ENCODE assay signal across 1 cellular context in the genomic region with DNA sequence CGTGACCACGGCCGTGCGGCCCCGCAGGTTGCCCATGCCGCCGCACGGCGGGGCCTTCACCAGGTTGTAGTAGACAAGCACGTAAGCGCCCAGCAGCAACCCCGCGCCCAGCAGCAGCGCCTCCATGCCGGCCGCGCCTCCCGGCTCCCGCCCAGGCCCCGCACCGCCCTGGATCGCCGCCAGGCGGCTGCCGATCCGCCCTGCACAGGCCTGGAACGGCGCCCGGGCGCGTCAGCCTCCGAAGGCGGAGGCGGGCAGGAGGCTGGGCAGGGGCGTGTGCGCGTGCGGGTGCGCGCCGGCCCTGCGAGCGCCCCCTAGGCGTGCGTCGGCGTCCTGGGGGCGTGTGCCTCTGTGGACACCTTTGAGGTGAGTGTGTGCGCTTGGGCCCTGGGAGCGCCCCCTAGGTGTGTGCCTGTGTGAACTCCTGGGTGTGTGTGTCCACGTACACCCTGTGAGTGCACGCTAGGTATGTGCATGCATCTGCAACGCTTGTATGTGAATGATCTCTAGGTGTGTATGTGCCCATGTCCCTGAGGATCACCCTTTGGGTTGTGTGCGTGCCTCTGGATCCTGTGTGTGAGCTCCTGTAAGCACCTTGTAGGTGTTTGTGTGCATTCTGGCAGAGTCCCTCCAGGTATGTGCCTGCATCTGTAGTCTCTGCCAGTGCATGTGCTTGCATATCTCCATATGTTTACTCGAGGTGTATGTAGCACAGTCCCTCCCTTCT.
A peak's percentile ranks its signal among the peaks of the same experiment; 100 is the strongest.
TF ChIP-seq lines count a peak whose summit lies in the region.

A gene with protein sequence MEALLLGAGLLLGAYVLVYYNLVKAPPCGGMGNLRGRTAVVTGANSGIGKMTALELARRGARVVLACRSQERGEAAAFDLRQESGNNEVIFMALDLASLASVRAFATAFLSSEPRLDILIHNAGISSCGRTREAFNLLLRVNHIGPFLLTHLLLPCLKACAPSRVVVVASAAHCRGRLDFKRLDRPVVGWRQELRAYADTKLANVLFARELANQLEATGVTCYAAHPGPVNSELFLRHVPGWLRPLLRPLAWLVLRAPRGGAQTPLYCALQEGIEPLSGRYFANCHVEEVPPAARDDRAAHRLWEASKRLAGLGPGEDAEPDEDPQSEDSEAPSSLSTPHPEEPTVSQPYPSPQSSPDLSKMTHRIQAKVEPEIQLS (minus strand): TSS at position 261 of the 727 bp plus-strand sequence. CDS start 135 bp downstream, at position 126.

TF ChIP-seq in WTC11, 78 proteins besides CTCF, POLR2A, EP300 and RAD21 (continued from another document and continues in another):
- TF ChIP-seq, protein P1, sequence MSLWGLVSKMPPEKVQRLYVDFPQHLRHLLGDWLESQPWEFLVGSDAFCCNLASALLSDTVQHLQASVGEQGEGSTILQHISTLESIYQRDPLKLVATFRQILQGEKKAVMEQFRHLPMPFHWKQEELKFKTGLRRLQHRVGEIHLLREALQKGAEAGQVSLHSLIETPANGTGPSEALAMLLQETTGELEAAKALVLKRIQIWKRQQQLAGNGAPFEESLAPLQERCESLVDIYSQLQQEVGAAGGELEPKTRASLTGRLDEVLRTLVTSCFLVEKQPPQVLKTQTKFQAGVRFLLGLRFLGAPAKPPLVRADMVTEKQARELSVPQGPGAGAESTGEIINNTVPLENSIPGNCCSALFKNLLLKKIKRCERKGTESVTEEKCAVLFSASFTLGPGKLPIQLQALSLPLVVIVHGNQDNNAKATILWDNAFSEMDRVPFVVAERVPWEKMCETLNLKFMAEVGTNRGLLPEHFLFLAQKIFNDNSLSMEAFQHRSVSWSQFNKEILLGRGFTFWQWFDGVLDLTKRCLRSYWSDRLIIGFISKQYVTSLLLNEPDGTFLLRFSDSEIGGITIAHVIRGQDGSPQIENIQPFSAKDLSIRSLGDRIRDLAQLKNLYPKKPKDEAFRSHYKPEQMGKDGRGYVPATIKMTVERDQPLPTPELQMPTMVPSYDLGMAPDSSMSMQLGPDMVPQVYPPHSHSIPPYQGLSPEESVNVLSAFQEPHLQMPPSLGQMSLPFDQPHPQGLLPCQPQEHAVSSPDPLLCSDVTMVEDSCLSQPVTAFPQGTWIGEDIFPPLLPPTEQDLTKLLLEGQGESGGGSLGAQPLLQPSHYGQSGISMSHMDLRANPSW (CRISPR knock-in tag; conservative IDR thresholded peaks at IDR 0.05; ENCODE audit: low read depth): no peak
- TF ChIP-seq IRF2 (CRISPR knock-in tag; IDR thresholded peaks at IDR 0.05; ENCODE audit: borderline replicate concordance, low read depth): no peak
- no peak for TF ChIP-seq RORB (CRISPR knock-in tag; IDR thresholded peaks at IDR 0.05)
- TF ChIP-seq, protein P2, sequence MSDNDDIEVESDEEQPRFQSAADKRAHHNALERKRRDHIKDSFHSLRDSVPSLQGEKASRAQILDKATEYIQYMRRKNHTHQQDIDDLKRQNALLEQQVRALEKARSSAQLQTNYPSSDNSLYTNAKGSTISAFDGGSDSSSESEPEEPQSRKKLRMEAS (CRISPR knock-in tag; IDR thresholded peaks at IDR 0.05): peak; percentile 65; the same call in 1 of the 2 replicates
- peak; percentile 49 for TF ChIP-seq ZNF423 (CRISPR knock-in tag; IDR thresholded peaks at IDR 0.05)
- TF ChIP-seq KAT7 (CRISPR knock-in tag; IDR thresholded peaks at IDR 0.05; ENCODE audit: borderline replicate concordance): peak; percentile 93
- no peak for TF ChIP-seq ZNF138 (CRISPR knock-in tag; conservative IDR thresholded peaks at IDR 0.05)
- TF ChIP-seq, protein P3, sequence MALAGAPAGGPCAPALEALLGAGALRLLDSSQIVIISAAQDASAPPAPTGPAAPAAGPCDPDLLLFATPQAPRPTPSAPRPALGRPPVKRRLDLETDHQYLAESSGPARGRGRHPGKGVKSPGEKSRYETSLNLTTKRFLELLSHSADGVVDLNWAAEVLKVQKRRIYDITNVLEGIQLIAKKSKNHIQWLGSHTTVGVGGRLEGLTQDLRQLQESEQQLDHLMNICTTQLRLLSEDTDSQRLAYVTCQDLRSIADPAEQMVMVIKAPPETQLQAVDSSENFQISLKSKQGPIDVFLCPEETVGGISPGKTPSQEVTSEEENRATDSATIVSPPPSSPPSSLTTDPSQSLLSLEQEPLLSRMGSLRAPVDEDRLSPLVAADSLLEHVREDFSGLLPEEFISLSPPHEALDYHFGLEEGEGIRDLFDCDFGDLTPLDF (CRISPR knock-in tag; IDR thresholded peaks at IDR 0.05): no peak
- no peak for TF ChIP-seq SOX15 (CRISPR knock-in tag; IDR thresholded peaks at IDR 0.05)
- TF ChIP-seq GABPB1 (CRISPR knock-in tag; IDR thresholded peaks at IDR 0.05): peak; percentile 58; the same call in 1 of the 2 replicates
- TF ChIP-seq, protein P4, sequence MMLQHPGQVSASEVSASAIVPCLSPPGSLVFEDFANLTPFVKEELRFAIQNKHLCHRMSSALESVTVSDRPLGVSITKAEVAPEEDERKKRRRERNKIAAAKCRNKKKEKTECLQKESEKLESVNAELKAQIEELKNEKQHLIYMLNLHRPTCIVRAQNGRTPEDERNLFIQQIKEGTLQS (CRISPR knock-in tag; conservative IDR thresholded peaks at IDR 0.05): no peak
- TF ChIP-seq ETV6 (CRISPR knock-in tag; IDR thresholded peaks at IDR 0.05): peak; percentile 71; the same call in 1 of the 2 replicates
- TF ChIP-seq, protein P5, sequence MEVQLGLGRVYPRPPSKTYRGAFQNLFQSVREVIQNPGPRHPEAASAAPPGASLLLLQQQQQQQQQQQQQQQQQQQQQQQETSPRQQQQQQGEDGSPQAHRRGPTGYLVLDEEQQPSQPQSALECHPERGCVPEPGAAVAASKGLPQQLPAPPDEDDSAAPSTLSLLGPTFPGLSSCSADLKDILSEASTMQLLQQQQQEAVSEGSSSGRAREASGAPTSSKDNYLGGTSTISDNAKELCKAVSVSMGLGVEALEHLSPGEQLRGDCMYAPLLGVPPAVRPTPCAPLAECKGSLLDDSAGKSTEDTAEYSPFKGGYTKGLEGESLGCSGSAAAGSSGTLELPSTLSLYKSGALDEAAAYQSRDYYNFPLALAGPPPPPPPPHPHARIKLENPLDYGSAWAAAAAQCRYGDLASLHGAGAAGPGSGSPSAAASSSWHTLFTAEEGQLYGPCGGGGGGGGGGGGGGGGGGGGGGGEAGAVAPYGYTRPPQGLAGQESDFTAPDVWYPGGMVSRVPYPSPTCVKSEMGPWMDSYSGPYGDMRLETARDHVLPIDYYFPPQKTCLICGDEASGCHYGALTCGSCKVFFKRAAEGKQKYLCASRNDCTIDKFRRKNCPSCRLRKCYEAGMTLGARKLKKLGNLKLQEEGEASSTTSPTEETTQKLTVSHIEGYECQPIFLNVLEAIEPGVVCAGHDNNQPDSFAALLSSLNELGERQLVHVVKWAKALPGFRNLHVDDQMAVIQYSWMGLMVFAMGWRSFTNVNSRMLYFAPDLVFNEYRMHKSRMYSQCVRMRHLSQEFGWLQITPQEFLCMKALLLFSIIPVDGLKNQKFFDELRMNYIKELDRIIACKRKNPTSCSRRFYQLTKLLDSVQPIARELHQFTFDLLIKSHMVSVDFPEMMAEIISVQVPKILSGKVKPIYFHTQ (CRISPR knock-in tag; IDR thresholded peaks at IDR 0.05): no peak
- TF ChIP-seq, protein P6, sequence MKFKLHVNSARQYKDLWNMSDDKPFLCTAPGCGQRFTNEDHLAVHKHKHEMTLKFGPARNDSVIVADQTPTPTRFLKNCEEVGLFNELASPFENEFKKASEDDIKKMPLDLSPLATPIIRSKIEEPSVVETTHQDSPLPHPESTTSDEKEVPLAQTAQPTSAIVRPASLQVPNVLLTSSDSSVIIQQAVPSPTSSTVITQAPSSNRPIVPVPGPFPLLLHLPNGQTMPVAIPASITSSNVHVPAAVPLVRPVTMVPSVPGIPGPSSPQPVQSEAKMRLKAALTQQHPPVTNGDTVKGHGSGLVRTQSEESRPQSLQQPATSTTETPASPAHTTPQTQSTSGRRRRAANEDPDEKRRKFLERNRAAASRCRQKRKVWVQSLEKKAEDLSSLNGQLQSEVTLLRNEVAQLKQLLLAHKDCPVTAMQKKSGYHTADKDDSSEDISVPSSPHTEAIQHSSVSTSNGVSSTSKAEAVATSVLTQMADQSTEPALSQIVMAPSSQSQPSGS (CRISPR knock-in tag; IDR thresholded peaks at IDR 0.05; ENCODE audit: borderline replicate concordance, low read depth): no peak
- TF ChIP-seq TEAD4 (CRISPR knock-in tag; IDR thresholded peaks at IDR 0.05): no peak
- TF ChIP-seq ZNF416 (CRISPR knock-in tag; IDR thresholded peaks at IDR 0.05): no peak; the same call in 1 of the 2 replicates
- TF ChIP-seq, protein P7, sequence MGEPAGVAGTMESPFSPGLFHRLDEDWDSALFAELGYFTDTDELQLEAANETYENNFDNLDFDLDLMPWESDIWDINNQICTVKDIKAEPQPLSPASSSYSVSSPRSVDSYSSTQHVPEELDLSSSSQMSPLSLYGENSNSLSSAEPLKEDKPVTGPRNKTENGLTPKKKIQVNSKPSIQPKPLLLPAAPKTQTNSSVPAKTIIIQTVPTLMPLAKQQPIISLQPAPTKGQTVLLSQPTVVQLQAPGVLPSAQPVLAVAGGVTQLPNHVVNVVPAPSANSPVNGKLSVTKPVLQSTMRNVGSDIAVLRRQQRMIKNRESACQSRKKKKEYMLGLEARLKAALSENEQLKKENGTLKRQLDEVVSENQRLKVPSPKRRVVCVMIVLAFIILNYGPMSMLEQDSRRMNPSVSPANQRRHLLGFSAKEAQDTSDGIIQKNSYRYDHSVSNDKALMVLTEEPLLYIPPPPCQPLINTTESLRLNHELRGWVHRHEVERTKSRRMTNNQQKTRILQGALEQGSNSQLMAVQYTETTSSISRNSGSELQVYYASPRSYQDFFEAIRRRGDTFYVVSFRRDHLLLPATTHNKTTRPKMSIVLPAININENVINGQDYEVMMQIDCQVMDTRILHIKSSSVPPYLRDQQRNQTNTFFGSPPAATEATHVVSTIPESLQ (CRISPR knock-in tag; IDR thresholded peaks at IDR 0.05): no peak
- TF ChIP-seq, protein P8, sequence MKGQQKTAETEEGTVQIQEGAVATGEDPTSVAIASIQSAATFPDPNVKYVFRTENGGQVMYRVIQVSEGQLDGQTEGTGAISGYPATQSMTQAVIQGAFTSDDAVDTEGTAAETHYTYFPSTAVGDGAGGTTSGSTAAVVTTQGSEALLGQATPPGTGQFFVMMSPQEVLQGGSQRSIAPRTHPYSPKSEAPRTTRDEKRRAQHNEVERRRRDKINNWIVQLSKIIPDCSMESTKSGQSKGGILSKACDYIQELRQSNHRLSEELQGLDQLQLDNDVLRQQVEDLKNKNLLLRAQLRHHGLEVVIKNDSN (CRISPR knock-in tag; IDR thresholded peaks at IDR 0.05): no peak
- TF ChIP-seq CREM (CRISPR knock-in tag; IDR thresholded peaks at IDR 0.05): peak; percentile 90
- 0 out of 2 replicates have a peak, but pooled peaks have one; percentile 7 for TF ChIP-seq JUN (CRISPR knock-in tag; IDR thresholded peaks at IDR 0.05)
- TF ChIP-seq, protein P9, sequence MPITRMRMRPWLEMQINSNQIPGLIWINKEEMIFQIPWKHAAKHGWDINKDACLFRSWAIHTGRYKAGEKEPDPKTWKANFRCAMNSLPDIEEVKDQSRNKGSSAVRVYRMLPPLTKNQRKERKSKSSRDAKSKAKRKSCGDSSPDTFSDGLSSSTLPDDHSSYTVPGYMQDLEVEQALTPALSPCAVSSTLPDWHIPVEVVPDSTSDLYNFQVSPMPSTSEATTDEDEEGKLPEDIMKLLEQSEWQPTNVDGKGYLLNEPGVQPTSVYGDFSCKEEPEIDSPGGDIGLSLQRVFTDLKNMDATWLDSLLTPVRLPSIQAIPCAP (CRISPR knock-in tag; IDR thresholded peaks at IDR 0.05): no peak
- TF ChIP-seq CBFB (CRISPR knock-in tag; IDR thresholded peaks at IDR 0.05; ENCODE audit: low read depth): no peak; the same call in 1 of the 2 replicates
- TF ChIP-seq, protein P10, sequence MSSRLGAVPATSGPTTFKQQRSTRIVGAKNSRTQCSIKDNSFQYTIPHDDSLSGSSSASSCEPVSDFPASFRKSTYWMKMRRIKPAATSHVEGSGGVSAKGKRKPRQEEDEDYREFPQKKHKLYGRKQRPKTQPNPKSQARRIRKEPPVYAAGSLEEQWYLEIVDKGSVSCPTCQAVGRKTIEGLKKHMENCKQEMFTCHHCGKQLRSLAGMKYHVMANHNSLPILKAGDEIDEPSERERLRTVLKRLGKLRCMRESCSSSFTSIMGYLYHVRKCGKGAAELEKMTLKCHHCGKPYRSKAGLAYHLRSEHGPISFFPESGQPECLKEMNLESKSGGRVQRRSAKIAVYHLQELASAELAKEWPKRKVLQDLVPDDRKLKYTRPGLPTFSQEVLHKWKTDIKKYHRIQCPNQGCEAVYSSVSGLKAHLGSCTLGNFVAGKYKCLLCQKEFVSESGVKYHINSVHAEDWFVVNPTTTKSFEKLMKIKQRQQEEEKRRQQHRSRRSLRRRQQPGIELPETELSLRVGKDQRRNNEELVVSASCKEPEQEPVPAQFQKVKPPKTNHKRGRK (CRISPR knock-in tag; IDR thresholded peaks at IDR 0.05; ENCODE audit: borderline replicate concordance): no peak
- TF ChIP-seq FOXJ3 (CRISPR knock-in tag; IDR thresholded peaks at IDR 0.05; ENCODE audit: borderline replicate concordance): no peak
- TF ChIP-seq ZNF219 (CRISPR knock-in tag; IDR thresholded peaks at IDR 0.05; ENCODE audit: borderline replicate concordance): 0 out of 2 replicates have a peak, but pooled peaks have one; percentile 16
- TF ChIP-seq ATF1 (CRISPR knock-in tag; IDR thresholded peaks at IDR 0.05): no peak
- TF ChIP-seq, protein P11, sequence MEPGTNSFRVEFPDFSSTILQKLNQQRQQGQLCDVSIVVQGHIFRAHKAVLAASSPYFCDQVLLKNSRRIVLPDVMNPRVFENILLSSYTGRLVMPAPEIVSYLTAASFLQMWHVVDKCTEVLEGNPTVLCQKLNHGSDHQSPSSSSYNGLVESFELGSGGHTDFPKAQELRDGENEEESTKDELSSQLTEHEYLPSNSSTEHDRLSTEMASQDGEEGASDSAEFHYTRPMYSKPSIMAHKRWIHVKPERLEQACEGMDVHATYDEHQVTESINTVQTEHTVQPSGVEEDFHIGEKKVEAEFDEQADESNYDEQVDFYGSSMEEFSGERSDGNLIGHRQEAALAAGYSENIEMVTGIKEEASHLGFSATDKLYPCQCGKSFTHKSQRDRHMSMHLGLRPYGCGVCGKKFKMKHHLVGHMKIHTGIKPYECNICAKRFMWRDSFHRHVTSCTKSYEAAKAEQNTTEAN (CRISPR knock-in tag; IDR thresholded peaks at IDR 0.05): peak; percentile 100
- TF ChIP-seq, protein P12, sequence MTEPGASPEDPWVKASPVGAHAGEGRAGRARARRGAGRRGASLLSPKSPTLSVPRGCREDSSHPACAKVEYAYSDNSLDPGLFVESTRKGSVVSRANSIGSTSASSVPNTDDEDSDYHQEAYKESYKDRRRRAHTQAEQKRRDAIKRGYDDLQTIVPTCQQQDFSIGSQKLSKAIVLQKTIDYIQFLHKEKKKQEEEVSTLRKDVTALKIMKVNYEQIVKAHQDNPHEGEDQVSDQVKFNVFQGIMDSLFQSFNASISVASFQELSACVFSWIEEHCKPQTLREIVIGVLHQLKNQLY (CRISPR knock-in tag; IDR thresholded peaks at IDR 0.05): 0 out of 2 replicates have a peak, but pooled peaks have one; percentile 84
- TF ChIP-seq ZNF396 (CRISPR knock-in tag; IDR thresholded peaks at IDR 0.05; ENCODE audit: borderline replicate concordance): no peak
- no peak for TF ChIP-seq NFATC4 (CRISPR knock-in tag; IDR thresholded peaks at IDR 0.05)
- no peak for TF ChIP-seq JAZF1 (CRISPR knock-in tag; IDR thresholded peaks at IDR 0.05)
- TF ChIP-seq MYBL2 (CRISPR knock-in tag; IDR thresholded peaks at IDR 0.05): no peak; the same call in 1 of the 2 replicates
- peak; percentile 76; the same call in 1 of the 2 replicates for TF ChIP-seq TEAD1 (CRISPR knock-in tag; IDR thresholded peaks at IDR 0.05)
- no peak for TF ChIP-seq ZNF121 (CRISPR knock-in tag; IDR thresholded peaks at IDR 0.05)
